Comparison of ENCODE assay signal across 35 cellular contexts in the genomic region with DNA sequence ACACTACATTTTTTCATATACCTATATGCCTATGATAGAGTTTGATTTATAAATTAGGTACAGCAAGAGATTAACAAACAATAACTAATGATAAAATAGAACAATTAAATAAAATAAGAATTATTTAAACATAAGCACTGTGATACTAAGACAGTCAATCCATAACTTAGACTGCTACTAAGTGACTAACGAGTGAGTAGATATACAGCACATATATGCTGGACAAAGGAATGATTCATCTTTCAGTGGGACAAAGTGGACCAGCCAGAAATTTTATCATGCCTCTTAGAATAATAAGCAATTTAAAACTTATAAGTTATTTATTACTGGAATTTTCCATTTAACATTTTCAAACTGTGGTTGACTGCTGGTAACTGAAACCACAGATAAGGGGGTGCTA. TPM values are rescaled to one million over a fixed set of nuclear protein-coding genes. Genes with fewer than 3 reads are reported as not detected.
"Had no signal": no experiment of that assay in that cellular context is flagged by ENCODE, and none has a peak within 500 bp of the region (broad histone marks: within the 10 kb centered on the region; RNA-seq: fewer than 3 reads in every experiment).

No MANE protein-coding gene starts in this region.

- H3K36me3 ChIP-seq: heart right ventricle, lower lobe of right lung, prostate gland, right atrium auricular region, suprapubic skin, transverse colon, upper lobe of right lung, uterus had no signal

- DNase-seq: cortex of kidney; effector memory CD8-positive, alpha-beta T cell; foreskin melanocyte; glutamatergic neuron; heart right ventricle; hypothalamus; immature natural killer cell; islet precursor cell; kidney glomerular epithelial cell; left colon; left ventricle myocardium superior; lower lobe of right lung; naive thymus-derived CD8-positive, alpha-beta T cell; nephron progenitor cell; nucleus accumbens; stimulated activated CD4-positive, alpha-beta T cell treated with anti-CD3 and anti-CD28 coated beads, Interleukin-12 subunit alpha, Interleukin-12 subunit beta, amount 100 ng/mL, for 4 hours; stimulated activated CD4-positive, alpha-beta T cell treated with anti-CD3 and anti-CD28 coated beads, Interleukin-1b, Interleukin-23, amount 100 ng/mL, for 48 hours; stimulated activated CD4-positive, alpha-beta T cell treated with anti-CD3 and anti-CD28 coated beads, Interleukin-4, amount 100 ng/mL, for 1 hour; stimulated activated CD8-positive, alpha-beta memory T cell treated with anti-CD3 and anti-CD28 coated beads, Interleukin-4, amount 100 ng/mL, for 48 hours; stimulated activated naive CD4-positive, alpha-beta T cell; stimulated activated naive CD8-positive, alpha-beta T cell treated with anti-CD3 and anti-CD28 coated beads, Interleukin-15, amount 100 ng/mL, for 72 hours; transverse colon; upper lobe of right lung; uterus had no signal

- H3K4me1 ChIP-seq: heart right ventricle, lower lobe of right lung, prostate gland, right atrium auricular region, suprapubic skin, transverse colon, upper lobe of right lung, uterus had no signal

- H3K27me3 ChIP-seq: heart right ventricle, right atrium auricular region, suprapubic skin, transverse colon, upper lobe of right lung, uterus had no signal

- H3K27ac ChIP-seq: heart right ventricle, lower lobe of right lung, prostate gland, right atrium auricular region, suprapubic skin, transverse colon, upper lobe of right lung, uterus had no signal

- H3K9me3 ChIP-seq: heart right ventricle, lower lobe of right lung, prostate gland, right atrium auricular region, suprapubic skin, transverse colon, upper lobe of right lung, uterus had no signal

- H3K4me2 ChIP-seq: smooth muscle cell had no signal

- H3K4me3 ChIP-seq: heart right ventricle, lower lobe of right lung, prostate gland, right atrium auricular region, smooth muscle cell, suprapubic skin, transverse colon, upper lobe of right lung, uterus had no signal

RNA-seq across cellular contexts. Expression of a gene that starts 11.0 kb away (rescaled TPM):
- total RNA-seq: left colon; left ventricle myocardium superior; myocyte; naive thymus-derived CD8-positive, alpha-beta T cell; osteocyte; smooth muscle cell; upper lobe of right lung had no signal
- polyA plus RNA-seq: immature natural killer cell; naive thymus-derived CD8-positive, alpha-beta T cell had no signal

RNA-seq across cellular contexts. Expression of a gene that starts 24.9 kb away (rescaled TPM):
- total RNA-seq: dermis microvascular lymphatic vessel endothelial cell; heart right ventricle; left colon; left ventricle myocardium superior; lower lobe of right lung; mesenteric fat pad; myocyte; naive thymus-derived CD8-positive, alpha-beta T cell; osteocyte; prostate gland; right atrium auricular region; sciatic nerve; smooth muscle cell; suprapubic skin; transverse colon; upper lobe of right lung; uterus had no signal
- polyA plus RNA-seq: esophagus; heart right ventricle; immature natural killer cell; naive thymus-derived CD8-positive, alpha-beta T cell; smooth muscle cell; thymus had no signal

RNA-seq across cellular contexts. Expression of a gene that starts 45.0 kb away (rescaled TPM):
- total RNA-seq: dermis microvascular lymphatic vessel endothelial cell; heart right ventricle; left colon; left ventricle myocardium superior; mesenteric fat pad; myocyte; naive thymus-derived CD8-positive, alpha-beta T cell; osteocyte; prostate gland; right atrium auricular region; sciatic nerve; smooth muscle cell; suprapubic skin; transverse colon; uterus had no signal
- polyA plus RNA-seq: esophagus; heart right ventricle; immature natural killer cell; naive thymus-derived CD8-positive, alpha-beta T cell; smooth muscle cell; thymus had no signal
